10 cellular contexts compared by ENCODE assay signal in genomic region chr4:146059865-146060264, GRCh38.
DNase-seq lines count a peak whose midpoint lies in the region; ATAC-seq and TF ChIP-seq lines count a peak whose summit lies in the region.
"Had no signal": no experiment of that assay in that cellular context is flagged by ENCODE, and none has a peak within 500 bp of the region (broad histone marks: within the 10 kb centered on the region; RNA-seq: fewer than 3 reads in every experiment).

No MANE protein-coding gene starts in this region.

- no peak for DNase-seq in Kasumi-1 (lab: John Stamatoyannopoulos, UW)
- no peak for DNase-seq in NCI-H82 (lab: John Stamatoyannopoulos, UW)
- DNase-seq in activated CD4-positive, CD25-positive, alpha-beta regulatory T cell treated with anti-CD3 and anti-CD28 coated beads, Interleukin-2, amount 50 U/mL, for 72 hours: no peak
- no peak for DNase-seq in mesothelial cell of epicardium (ENCODE audit: low spot score in 2 of 2, unreplicated experiment in 2 of 2)
- DNase-seq: left ventricle myocardium inferior, tibial artery had no signal

- no peaks in the 10 kb centered on the region for H3K9me3 ChIP-seq in neutrophil
- H3K9me3 ChIP-seq: left ventricle myocardium inferior, tibial artery had no signal

- H3K27ac ChIP-seq in neutrophil: peak overlapping the region; percentile 29
- H3K27ac ChIP-seq: left ventricle myocardium inferior, tibial artery had no signal

- H3K4me3 ChIP-seq in neutrophil (ENCODE audit: low read depth in 1 of 2, low read length in 1 of 2): no peak overlapping the region
- H3K4me3 ChIP-seq: left ventricle myocardium inferior, tibial artery had no signal

- H3K36me3 Mint-ChIP-seq in mesothelial cell of epicardium: no peaks in the 10 kb centered on the region

- peak; percentile 75 for ATAC-seq in GM18517 (IDR thresholded peaks at IDR 0.05; ENCODE audit: unreplicated experiment)
- peak; percentile 80 for ATAC-seq in GM21576 (IDR thresholded peaks at IDR 0.05; ENCODE audit: unreplicated experiment)
- peak; percentile 81 for ATAC-seq in HG03432 (IDR thresholded peaks at IDR 0.05; ENCODE audit: unreplicated experiment)

- TF ChIP-seq CTCF in neutrophil (IDR thresholded peaks at IDR 0.05) (no peak), mesothelial cell of epicardium (IDR thresholded peaks at IDR 0.05; ENCODE audit: unreplicated experiment) (no peak)

- no peaks in the 10 kb centered on the region for H3K36me3 ChIP-seq in neutrophil
- H3K36me3 ChIP-seq: left ventricle myocardium inferior, tibial artery had no signal

- peaks cover 33% of the 10 kb centered on the region for H3K27me3 Mint-ChIP-seq in mesothelial cell of epicardium (ENCODE audit: low read depth)

- H3K27ac Mint-ChIP-seq in mesothelial cell of epicardium: no peak overlapping the region

- no peaks in the 10 kb centered on the region for H3K4me1 Mint-ChIP-seq in mesothelial cell of epicardium

- peaks cover 0 to 12% of the 10 kb centered on the region in 2 experiments for H3K4me1 ChIP-seq in neutrophil (ENCODE audit: control insufficient read depth in 1 of 2, insufficient read depth in 1 of 2, low read depth in 1 of 2, low read length in 1 of 2)
- H3K4me1 ChIP-seq: left ventricle myocardium inferior, tibial artery had no signal

- peaks cover 11% of the 10 kb centered on the region for H3K27me3 ChIP-seq in neutrophil
- H3K27me3 ChIP-seq: tibial artery had no signal

- H3K9me3 Mint-ChIP-seq in mesothelial cell of epicardium: no peaks in the 10 kb centered on the region

- H3K4me3 Mint-ChIP-seq in mesothelial cell of epicardium: no peak overlapping the region
